In genomic region chr2:104430892-104431291, GRCh38 we compare ENCODE assay signal across 18 cellular contexts.
DNase-seq lines count a peak whose midpoint lies in the region; TF ChIP-seq lines count a peak whose summit lies in the region.
"Had no signal": no experiment of that assay in that cellular context is flagged by ENCODE, and none has a peak within 500 bp of the region (broad histone marks: within the 10 kb centered on the region; RNA-seq: fewer than 3 reads in every experiment).

No MANE protein-coding gene starts in this region.

- H3K36me3 Mint-ChIP-seq in neural progenitor cell, result no peaks in the 10 kb centered on the region
- H3K36me3 Mint-ChIP-seq in activated naive CD8-positive, alpha-beta T cell treated with anti-CD3 and anti-CD28 coated beads for 36 hours, result no peaks in the 10 kb centered on the region
- H3K36me3 Mint-ChIP-seq: CD14-positive monocyte had no signal

- no peaks in the 10 kb centered on the region for H3K79me2 ChIP-seq in neural progenitor cell (ENCODE audit: low read depth)

- peaks cover 2% of the 10 kb centered on the region for H3K9me3 Mint-ChIP-seq in neural progenitor cell
- no peaks in the 10 kb centered on the region for H3K9me3 Mint-ChIP-seq in activated naive CD8-positive, alpha-beta T cell treated with anti-CD3 and anti-CD28 coated beads for 36 hours

- peak overlapping the region; percentile 98 for H3K27ac Mint-ChIP-seq in neural progenitor cell
- H3K27ac Mint-ChIP-seq in activated naive CD8-positive, alpha-beta T cell treated with anti-CD3 and anti-CD28 coated beads for 36 hours, result no peak overlapping the region

- no peak overlapping the region for H3K4me2 ChIP-seq in neural progenitor cell

- intact Hi-C loops in dorsolateral prefrontal cortex (cut with DNase I), result loop anchor here (1.0 to 5.0 kb wide), 4 partner anchors 71 to 421 kb away; partner anchors contain the start of gene POU3F3 (in 1 of the 2)

- H2AFZ ChIP-seq in neural progenitor cell (replicated peaks), result no peak overlapping the region

- H4K20me1 ChIP-seq in neural progenitor cell (ENCODE audit: low read depth), result peaks cover 4% of the 10 kb centered on the region

- H3K27me3 ChIP-seq in dorsolateral prefrontal cortex (no peaks in the 10 kb centered on the region), neural progenitor cell (no peaks in the 10 kb centered on the region)
- H3K27me3 ChIP-seq: SJCRH30 had no signal

- no peak overlapping the region for H3K9ac ChIP-seq in neural progenitor cell

- TF ChIP-seq CTCF in dorsolateral prefrontal cortex (IDR thresholded peaks at IDR 0.05 in 54 of 56, conservative IDR thresholded peaks at IDR 0.05 in 2 of 56; ENCODE audit: low read depth in 1 of 56, partially characterized antibody in 56 of 56), result no peak
- no peak for TF ChIP-seq CTCF in neural progenitor cell (IDR thresholded peaks at IDR 0.05)

- H3K4me3 ChIP-seq in dorsolateral prefrontal cortex, result peak overlapping the region in 41 of 59 donors; percentile 3 to 69 (median 37)
- H3K4me3 ChIP-seq in neural progenitor cell, result no peak overlapping the region
- H3K4me3 ChIP-seq: SJCRH30 had no signal

- DNase-seq in NCI-H748 (lab: John Stamatoyannopoulos, UW; ENCODE audit: unreplicated experiment), result peak; percentile 32
- DNase-seq in NCI-H748 treated with DMSO at 0.1 percent for 48 hours (lab: John Stamatoyannopoulos, UW), result no peak
- no peak for DNase-seq in dorsolateral prefrontal cortex
- DNase-seq in neural progenitor cell (ENCODE audit: low spot score), result no peak
- no peak for DNase-seq in UCSD-AML1 (lab: John Stamatoyannopoulos, UW; ENCODE audit: unreplicated experiment)
- no peak for DNase-seq in GDM1 (lab: John Stamatoyannopoulos, UW)
- no peak for DNase-seq in activated naive CD8-positive, alpha-beta T cell treated with anti-CD3 and anti-CD28 coated beads for 36 hours
- DNase-seq: AML-193, GF-D8, Kasumi-1, NCI-H1694, NCI-H2081, NCI-H510A, NCI-H82, OCI-M1 had no signal

- peak overlapping the region in 58 of 59 donors; percentile 16 to 97 (median 91) for H3K27ac ChIP-seq in dorsolateral prefrontal cortex
- H3K27ac ChIP-seq in neural progenitor cell, result no peak overlapping the region
- peak overlapping the region; percentile 89 for H3K27ac ChIP-seq in temporal lobe (ENCODE audit: low read depth, low read length)
- H3K27ac ChIP-seq: SJCRH30 had no signal

- H3K4me1 Mint-ChIP-seq in neural progenitor cell, result peaks cover 69% of the 10 kb centered on the region
- H3K4me1 Mint-ChIP-seq in activated naive CD8-positive, alpha-beta T cell treated with anti-CD3 and anti-CD28 coated beads for 36 hours, result peaks cover 5% of the 10 kb centered on the region

- H3K9me3 ChIP-seq in neural progenitor cell (ENCODE audit: low read depth), result no peaks in the 10 kb centered on the region
- H3K9me3 ChIP-seq: SJCRH30 had no signal

- H3K36me3 ChIP-seq in neural progenitor cell, result no peaks in the 10 kb centered on the region
- H3K36me3 ChIP-seq: SJCRH30 had no signal

- H3K4me3 Mint-ChIP-seq in neural progenitor cell, result peak overlapping the region; percentile 69
- no peak overlapping the region for H3K4me3 Mint-ChIP-seq in activated naive CD8-positive, alpha-beta T cell treated with anti-CD3 and anti-CD28 coated beads for 36 hours

- H3K4me1 ChIP-seq in neural progenitor cell, result peaks cover 23% of the 10 kb centered on the region

- H3K27me3 Mint-ChIP-seq in neural progenitor cell (ENCODE audit: insufficient read depth, low read depth), result peaks cover 4% of the 10 kb centered on the region
- peaks cover 42% of the 10 kb centered on the region for H3K27me3 Mint-ChIP-seq in activated naive CD8-positive, alpha-beta T cell treated with anti-CD3 and anti-CD28 coated beads for 36 hours

- peaks cover 10% of the 10 kb centered on the region for H3F3A ChIP-seq in neural progenitor cell (ENCODE audit: low read depth)
